In the genomic region with DNA sequence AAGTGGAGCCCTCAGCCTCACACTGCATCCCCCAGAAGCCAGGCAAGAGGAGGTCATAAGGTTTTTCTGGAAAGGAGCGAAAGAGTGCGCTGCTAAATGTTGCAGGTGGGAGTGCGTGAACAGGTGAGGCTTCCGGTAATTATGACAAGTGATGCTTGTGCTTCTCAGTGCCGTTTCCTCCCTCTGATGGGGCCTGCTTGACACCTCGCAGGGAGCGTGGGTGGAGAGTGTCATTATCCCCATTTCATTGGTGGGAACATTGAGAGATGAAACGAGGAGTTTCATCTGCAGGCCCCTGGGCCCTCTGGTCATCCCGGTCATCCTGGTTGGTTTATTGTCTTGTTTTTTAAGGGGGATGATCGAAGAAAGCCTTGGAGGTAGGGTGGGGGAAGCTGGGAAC, we compare ENCODE assay signal across 1 cellular context.
TF ChIP-seq lines count a peak whose summit lies in the region.

No MANE protein-coding gene starts in this region.

TF ChIP-seq in H1, 55 proteins besides CTCF, POLR2A, EP300 and RAD21 (continued from another document):
- TF ChIP-seq, protein P1, sequence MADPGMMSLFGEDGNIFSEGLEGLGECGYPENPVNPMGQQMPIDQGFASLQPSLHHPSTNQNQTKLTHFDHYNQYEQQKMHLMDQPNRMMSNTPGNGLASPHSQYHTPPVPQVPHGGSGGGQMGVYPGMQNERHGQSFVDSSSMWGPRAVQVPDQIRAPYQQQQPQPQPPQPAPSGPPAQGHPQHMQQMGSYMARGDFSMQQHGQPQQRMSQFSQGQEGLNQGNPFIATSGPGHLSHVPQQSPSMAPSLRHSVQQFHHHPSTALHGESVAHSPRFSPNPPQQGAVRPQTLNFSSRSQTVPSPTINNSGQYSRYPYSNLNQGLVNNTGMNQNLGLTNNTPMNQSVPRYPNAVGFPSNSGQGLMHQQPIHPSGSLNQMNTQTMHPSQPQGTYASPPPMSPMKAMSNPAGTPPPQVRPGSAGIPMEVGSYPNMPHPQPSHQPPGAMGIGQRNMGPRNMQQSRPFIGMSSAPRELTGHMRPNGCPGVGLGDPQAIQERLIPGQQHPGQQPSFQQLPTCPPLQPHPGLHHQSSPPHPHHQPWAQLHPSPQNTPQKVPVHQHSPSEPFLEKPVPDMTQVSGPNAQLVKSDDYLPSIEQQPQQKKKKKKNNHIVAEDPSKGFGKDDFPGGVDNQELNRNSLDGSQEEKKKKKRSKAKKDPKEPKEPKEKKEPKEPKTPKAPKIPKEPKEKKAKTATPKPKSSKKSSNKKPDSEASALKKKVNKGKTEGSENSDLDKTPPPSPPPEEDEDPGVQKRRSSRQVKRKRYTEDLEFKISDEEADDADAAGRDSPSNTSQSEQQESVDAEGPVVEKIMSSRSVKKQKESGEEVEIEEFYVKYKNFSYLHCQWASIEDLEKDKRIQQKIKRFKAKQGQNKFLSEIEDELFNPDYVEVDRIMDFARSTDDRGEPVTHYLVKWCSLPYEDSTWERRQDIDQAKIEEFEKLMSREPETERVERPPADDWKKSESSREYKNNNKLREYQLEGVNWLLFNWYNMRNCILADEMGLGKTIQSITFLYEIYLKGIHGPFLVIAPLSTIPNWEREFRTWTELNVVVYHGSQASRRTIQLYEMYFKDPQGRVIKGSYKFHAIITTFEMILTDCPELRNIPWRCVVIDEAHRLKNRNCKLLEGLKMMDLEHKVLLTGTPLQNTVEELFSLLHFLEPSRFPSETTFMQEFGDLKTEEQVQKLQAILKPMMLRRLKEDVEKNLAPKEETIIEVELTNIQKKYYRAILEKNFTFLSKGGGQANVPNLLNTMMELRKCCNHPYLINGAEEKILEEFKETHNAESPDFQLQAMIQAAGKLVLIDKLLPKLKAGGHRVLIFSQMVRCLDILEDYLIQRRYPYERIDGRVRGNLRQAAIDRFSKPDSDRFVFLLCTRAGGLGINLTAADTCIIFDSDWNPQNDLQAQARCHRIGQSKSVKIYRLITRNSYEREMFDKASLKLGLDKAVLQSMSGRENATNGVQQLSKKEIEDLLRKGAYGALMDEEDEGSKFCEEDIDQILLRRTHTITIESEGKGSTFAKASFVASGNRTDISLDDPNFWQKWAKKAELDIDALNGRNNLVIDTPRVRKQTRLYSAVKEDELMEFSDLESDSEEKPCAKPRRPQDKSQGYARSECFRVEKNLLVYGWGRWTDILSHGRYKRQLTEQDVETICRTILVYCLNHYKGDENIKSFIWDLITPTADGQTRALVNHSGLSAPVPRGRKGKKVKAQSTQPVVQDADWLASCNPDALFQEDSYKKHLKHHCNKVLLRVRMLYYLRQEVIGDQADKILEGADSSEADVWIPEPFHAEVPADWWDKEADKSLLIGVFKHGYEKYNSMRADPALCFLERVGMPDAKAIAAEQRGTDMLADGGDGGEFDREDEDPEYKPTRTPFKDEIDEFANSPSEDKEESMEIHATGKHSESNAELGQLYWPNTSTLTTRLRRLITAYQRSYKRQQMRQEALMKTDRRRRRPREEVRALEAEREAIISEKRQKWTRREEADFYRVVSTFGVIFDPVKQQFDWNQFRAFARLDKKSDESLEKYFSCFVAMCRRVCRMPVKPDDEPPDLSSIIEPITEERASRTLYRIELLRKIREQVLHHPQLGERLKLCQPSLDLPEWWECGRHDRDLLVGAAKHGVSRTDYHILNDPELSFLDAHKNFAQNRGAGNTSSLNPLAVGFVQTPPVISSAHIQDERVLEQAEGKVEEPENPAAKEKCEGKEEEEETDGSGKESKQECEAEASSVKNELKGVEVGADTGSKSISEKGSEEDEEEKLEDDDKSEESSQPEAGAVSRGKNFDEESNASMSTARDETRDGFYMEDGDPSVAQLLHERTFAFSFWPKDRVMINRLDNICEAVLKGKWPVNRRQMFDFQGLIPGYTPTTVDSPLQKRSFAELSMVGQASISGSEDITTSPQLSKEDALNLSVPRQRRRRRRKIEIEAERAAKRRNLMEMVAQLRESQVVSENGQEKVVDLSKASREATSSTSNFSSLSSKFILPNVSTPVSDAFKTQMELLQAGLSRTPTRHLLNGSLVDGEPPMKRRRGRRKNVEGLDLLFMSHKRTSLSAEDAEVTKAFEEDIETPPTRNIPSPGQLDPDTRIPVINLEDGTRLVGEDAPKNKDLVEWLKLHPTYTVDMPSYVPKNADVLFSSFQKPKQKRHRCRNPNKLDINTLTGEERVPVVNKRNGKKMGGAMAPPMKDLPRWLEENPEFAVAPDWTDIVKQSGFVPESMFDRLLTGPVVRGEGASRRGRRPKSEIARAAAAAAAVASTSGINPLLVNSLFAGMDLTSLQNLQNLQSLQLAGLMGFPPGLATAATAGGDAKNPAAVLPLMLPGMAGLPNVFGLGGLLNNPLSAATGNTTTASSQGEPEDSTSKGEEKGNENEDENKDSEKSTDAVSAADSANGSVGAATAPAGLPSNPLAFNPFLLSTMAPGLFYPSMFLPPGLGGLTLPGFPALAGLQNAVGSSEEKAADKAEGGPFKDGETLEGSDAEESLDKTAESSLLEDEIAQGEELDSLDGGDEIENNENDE (IDR thresholded peaks at IDR 0.05; ENCODE audit: insufficient replicate concordance, low read length) = no peak
- TF ChIP-seq FOSL1 (IDR thresholded peaks at IDR 0.05; ENCODE audit: insufficient read depth, low read depth, low read length) (no peak), RBBP5 (IDR thresholded peaks at IDR 0.05; ENCODE audit: borderline replicate concordance, low read depth, low read length) (no peak), SP4 (IDR thresholded peaks at IDR 0.05; ENCODE audit: low read length) (no peak), BACH1 (IDR thresholded peaks at IDR 0.05; ENCODE audit: low read length) (no peak)
